In the genomic region with DNA sequence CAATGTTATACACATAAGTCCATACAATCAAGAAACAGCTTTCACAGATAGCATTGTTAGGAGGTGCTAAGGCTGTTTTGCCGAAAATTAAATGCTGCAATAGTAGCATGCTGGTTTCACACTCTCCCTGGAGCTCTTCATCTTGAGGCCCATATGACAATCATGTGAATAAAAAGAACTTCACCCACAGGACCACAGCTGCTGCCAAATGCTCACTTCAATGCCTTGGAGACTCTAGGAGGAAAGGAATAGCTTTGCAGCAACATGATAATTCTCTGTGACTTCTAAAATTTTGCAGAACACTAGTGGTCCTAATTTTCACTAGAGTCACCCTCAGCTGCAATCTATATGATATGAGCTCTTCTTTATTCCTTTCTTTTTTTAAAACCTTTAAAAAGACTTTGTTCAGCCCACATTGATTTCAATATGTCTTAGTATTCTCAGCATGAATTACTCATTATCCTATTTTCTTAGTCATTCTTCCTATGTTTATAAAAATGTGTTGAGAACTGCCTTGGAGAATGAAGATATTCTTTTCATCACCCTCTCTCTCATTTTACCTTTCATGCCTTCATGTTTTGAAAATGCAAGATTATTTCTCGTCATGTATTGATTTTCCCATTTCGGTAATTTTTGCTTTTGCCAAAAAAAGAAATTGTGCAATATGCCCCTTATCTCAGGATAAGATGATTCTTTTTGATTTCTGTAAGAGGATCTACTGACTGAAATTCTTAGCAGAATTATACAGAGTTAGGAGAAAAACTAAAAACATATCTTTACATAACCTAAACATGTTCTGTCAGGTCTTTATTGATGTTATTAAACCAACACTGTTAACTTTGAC, we compare ENCODE assay signal across 23 cellular contexts.
A peak's percentile ranks its signal among the peaks of the same experiment; 100 is the strongest.
DNase-seq lines count a peak whose midpoint lies in the region; ATAC-seq, FAIRE-seq and TF ChIP-seq lines count a peak whose summit lies in the region.
"Had no signal": no experiment of that assay in that cellular context is flagged by ENCODE, and none has a peak within 500 bp of the region (broad histone marks: within the 10 kb centered on the region; RNA-seq: fewer than 3 reads in every experiment).

No MANE protein-coding gene starts in this region.

- H3K4me1 ChIP-seq in A673 (ENCODE audit: insufficient read depth, low read length, poor library complexity, severe bottlenecking): peaks cover 26% of the 10 kb centered on the region
- H3K4me1 ChIP-seq in K562 (replicated peaks in 1 of 2; ENCODE audit: control insufficient read depth in 2 of 2, insufficient read depth in 2 of 2, low read length in 2 of 2): no peaks in the 10 kb centered on the region
- H3K4me1 ChIP-seq in vagina: peaks cover 18% of the 10 kb centered on the region
- H3K4me1 ChIP-seq: body of pancreas, gastroesophageal sphincter, pancreas, sigmoid colon had no signal

- TF ChIP-seq POLR2A in K562 (conservative IDR thresholded peaks at IDR 0.05) (no peak), vagina (IDR thresholded peaks at IDR 0.05) (no peak)

- H3K27me3 ChIP-seq in A673 (replicated peaks; ENCODE audit: insufficient read depth, low read depth, low read length, poor library complexity) (no peaks in the 10 kb centered on the region), K562 (ENCODE audit: control insufficient read depth in 2 of 2, insufficient read depth in 2 of 2, low read length in 2 of 2) (no peaks in the 10 kb centered on the region), vagina (no peaks in the 10 kb centered on the region)
- H3K27me3 ChIP-seq: body of pancreas, gastroesophageal sphincter, pancreas, sigmoid colon had no signal

- H3K4me2 ChIP-seq in K562 (ENCODE audit: insufficient read depth, low read length): no peak overlapping the region

- ATAC-seq in K562 (no peak), GM19328 (IDR thresholded peaks at IDR 0.05; ENCODE audit: unreplicated experiment) (no peak)
- ATAC-seq: activated CD4-positive, alpha-beta T cell treated with anti-CD3 and anti-CD28 coated beads for 36 hours; body of pancreas; gastroesophageal sphincter; natural killer cell; pancreas; stimulated activated effector memory CD8-positive, alpha-beta T cell treated with anti-CD3 and anti-CD28 coated beads, Interleukin-12 subunit alpha, Interleukin-12 subunit beta, amount 100 ng/mL, for 72 hours had no signal

- intact Hi-C loops in A673 (cut with micrococcal nuclease; ENCODE audit: unreplicated experiment): no loop called here
- intact Hi-C loops in K562 (cut with micrococcal nuclease): no loop called here
- intact Hi-C loops in vagina (cut with DNase I): no loop called here

- H3K36me3 ChIP-seq in A673 (ENCODE audit: insufficient read depth, low read length, poor library complexity, severe bottlenecking): no peaks in the 10 kb centered on the region
- H3K36me3 ChIP-seq in K562 (ENCODE audit: control insufficient read depth, insufficient read depth, low read length): no peaks in the 10 kb centered on the region
- H3K36me3 ChIP-seq in vagina: no peaks in the 10 kb centered on the region
- H3K36me3 ChIP-seq: gastroesophageal sphincter, pancreas, sigmoid colon had no signal

- no peak for TF ChIP-seq EP300 in K562 (IDR thresholded peaks at IDR 0.05; ENCODE audit: low read length)

- no peaks in the 10 kb centered on the region for H4K20me1 ChIP-seq in K562 (replicated peaks; ENCODE audit: control insufficient read depth, insufficient read depth, low read length)

- H3K79me2 ChIP-seq in K562 (ENCODE audit: control insufficient read depth, insufficient read depth, low read length): no peaks in the 10 kb centered on the region

- no TSS peak for BruUV-seq in A673 (replicated peaks; lab: Mats Ljungman, UMichigan)
- no TSS peak for BruUV-seq in K562 (replicated peaks; lab: Mats Ljungman, UMichigan)

- peak; percentile 30 for DNase-seq in A673 (ENCODE audit: low spot score)
- peak; percentile 58 for DNase-seq in HT1080 (ENCODE audit: low read depth)
- DNase-seq in K562 (ENCODE audit: extremely low read depth in 1 of 4, low spot score in 3 of 4): no peak
- peak; percentile 53 for DNase-seq in foreskin melanocyte
- no peak for DNase-seq in RPMI8226
- DNase-seq in T-helper 1 cell: no peak
- no peak for DNase-seq in vagina (ENCODE audit: extremely low spot score in 2 of 2)
- DNase-seq: activated CD4-positive, alpha-beta T cell treated with anti-CD3 and anti-CD28 coated beads for 36 hours; activated naive CD4-positive, alpha-beta T cell treated with anti-CD3 and anti-CD28 coated beads, Interleukin-2, amount 50 U/mL, for 16 hours; body of pancreas; cortex of kidney; HFFc6; MV-4-11; natural killer cell; NCI-H187; pancreas; sigmoid colon had no signal

- H3K9me3 ChIP-seq in A673 (ENCODE audit: low read depth, low read length, poor library complexity, severe bottlenecking) (peaks cover 16% of the 10 kb centered on the region), K562 (replicated peaks; ENCODE audit: control insufficient read depth, insufficient read depth, low read depth, low read length) (no peaks in the 10 kb centered on the region), vagina (no peaks in the 10 kb centered on the region)
- H3K9me3 ChIP-seq: body of pancreas, gastroesophageal sphincter, pancreas, sigmoid colon had no signal

- H2AFZ ChIP-seq in K562 (ENCODE audit: low read depth, low read length): no peak overlapping the region

- CTCF ChIA-PET in A673 (lab: Charles Lee): no interaction called here
- CTCF ChIA-PET in K562 (lab: Yijun Ruan, JAX; ENCODE audit: low intra/inter-chr PET ratio): interaction anchor here (0.8 kb wide), 1 partner anchor 61 kb away, joined by 4 read pairs; no protein-coding TSS in a partner anchor

- FAIRE-seq in K562 (lab: Jason Lieb, UNC): no peak
- FAIRE-seq: pancreas, TTC549 had no signal

- POLR2A ChIA-PET in A673 (lab: Charles Lee; ENCODE audit: low non-redundant PET): interaction anchor here (0.6 to 0.7 kb wide), 2 partner anchors 106 to 330 kb away, joined by 3 to 7 read pairs; no protein-coding TSS in a partner anchor
- POLR2A ChIA-PET in K562 (lab: Yijun Ruan, JAX): interaction anchor here (0.6 kb wide), 1 partner anchor 9 kb away, joined by 3 read pairs; no protein-coding TSS in a partner anchor

- 5% methylated on average over 3 of the region's 3 CpGs for WGBS in K562 (ENCODE audit: insufficient coverage, low coverage, missing lambda C conversion rate)

- in situ Hi-C loops in K562 (cut with MboI): no loop called here

- H3K4me3 ChIP-seq in A673 (ENCODE audit: low read depth, low read length, poor library complexity, severe bottlenecking): no peak overlapping the region
- H3K4me3 ChIP-seq in K562: no peak overlapping the region
- no peak overlapping the region for H3K4me3 ChIP-seq in vagina
- H3K4me3 ChIP-seq: body of pancreas, gastroesophageal sphincter, pancreas, sigmoid colon had no signal

- no peaks in the 10 kb centered on the region for H3K9me1 ChIP-seq in K562 (ENCODE audit: control insufficient read depth, insufficient read depth, low read length)

- no peak for TF ChIP-seq RAD21 in K562 (CRISPR knock-in tag; conservative IDR thresholded peaks at IDR 0.05 in 1 of 2, IDR thresholded peaks at IDR 0.05 in 1 of 2)

- no peak overlapping the region for H3K9ac ChIP-seq in K562 (ENCODE audit: insufficient read depth in 1 of 2, low read depth in 2 of 2, low read length in 2 of 2)

- TF ChIP-seq CTCF in A673 (conservative IDR thresholded peaks at IDR 0.05; ENCODE audit: low read depth, low read length): no peak
- no peak for TF ChIP-seq CTCF in K562 (IDR thresholded peaks at IDR 0.05 in 2 of 3, conservative IDR thresholded peaks at IDR 0.05 in 1 of 3; ENCODE audit: insufficient read depth in 2 of 3, low read depth in 1 of 3, low read length in 3 of 3)
- TF ChIP-seq CTCF in vagina (IDR thresholded peaks at IDR 0.05): no peak

- no peak overlapping the region for H3K27ac ChIP-seq in A673 (ENCODE audit: low read depth, low read length, poor library complexity, severe bottlenecking)
- no peak overlapping the region for H3K27ac ChIP-seq in K562 (ENCODE audit: extremely low read depth, low read depth, low read length)
- no peak overlapping the region for H3K27ac ChIP-seq in vagina
- H3K27ac ChIP-seq: body of pancreas, C4-2B, gastroesophageal sphincter, pancreas, RWPE1, sigmoid colon had no signal

TF ChIP-seq in K562, 482 proteins besides CTCF, POLR2A, EP300 and RAD21 (continues in another document):
- TF ChIP-seq CEBPB (tag; IDR thresholded peaks at IDR 0.05) (0 out of 2 replicates have a peak, but pooled peaks have one; percentile 28), CEBPG (CRISPR knock-in tag; IDR thresholded peaks at IDR 0.05) (no peak), CEBPG (tag; conservative IDR thresholded peaks at IDR 0.05 in 1 of 2, IDR thresholded peaks at IDR 0.05 in 1 of 2) (peak in 1 of 2 experiments; percentile 60; a peak in 2 of 4 replicates), PML (IDR thresholded peaks at IDR 0.05; ENCODE audit: low read length) (no peak), GABPA (tag; conservative IDR thresholded peaks at IDR 0.05; ENCODE audit: low read depth) (no peak), ZNF696 (CRISPR knock-in tag; conservative IDR thresholded peaks at IDR 0.05) (no peak), SRSF7 (optimal IDR thresholded peaks at IDR 0.05; ENCODE audit: low read depth, low read length) (no peak), LCOR (CRISPR knock-in tag; IDR thresholded peaks at IDR 0.05) (no peak), SAFB (IDR thresholded peaks at IDR 0.05; ENCODE audit: borderline replicate concordance, low read depth, low read length) (no peak), ZNF398 (CRISPR knock-in tag; IDR thresholded peaks at IDR 0.05) (no peak)
- TF ChIP-seq, protein P1, sequence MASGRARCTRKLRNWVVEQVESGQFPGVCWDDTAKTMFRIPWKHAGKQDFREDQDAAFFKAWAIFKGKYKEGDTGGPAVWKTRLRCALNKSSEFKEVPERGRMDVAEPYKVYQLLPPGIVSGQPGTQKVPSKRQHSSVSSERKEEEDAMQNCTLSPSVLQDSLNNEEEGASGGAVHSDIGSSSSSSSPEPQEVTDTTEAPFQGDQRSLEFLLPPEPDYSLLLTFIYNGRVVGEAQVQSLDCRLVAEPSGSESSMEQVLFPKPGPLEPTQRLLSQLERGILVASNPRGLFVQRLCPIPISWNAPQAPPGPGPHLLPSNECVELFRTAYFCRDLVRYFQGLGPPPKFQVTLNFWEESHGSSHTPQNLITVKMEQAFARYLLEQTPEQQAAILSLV (tag; IDR thresholded peaks at IDR 0.05): no peak

Comparison
In these comparisons a context has a peak if more than half of its experiments do, and no peak if none do; other contexts are left out.
1. DNase-seq: peak in A673 (single experiment), HT1080 (single experiment) and foreskin melanocyte (single experiment); none in K562 (0 of 4), RPMI8226 (single experiment), T-helper 1 cell (0 of 5) and vagina (0 of 2).